In the genomic region with DNA sequence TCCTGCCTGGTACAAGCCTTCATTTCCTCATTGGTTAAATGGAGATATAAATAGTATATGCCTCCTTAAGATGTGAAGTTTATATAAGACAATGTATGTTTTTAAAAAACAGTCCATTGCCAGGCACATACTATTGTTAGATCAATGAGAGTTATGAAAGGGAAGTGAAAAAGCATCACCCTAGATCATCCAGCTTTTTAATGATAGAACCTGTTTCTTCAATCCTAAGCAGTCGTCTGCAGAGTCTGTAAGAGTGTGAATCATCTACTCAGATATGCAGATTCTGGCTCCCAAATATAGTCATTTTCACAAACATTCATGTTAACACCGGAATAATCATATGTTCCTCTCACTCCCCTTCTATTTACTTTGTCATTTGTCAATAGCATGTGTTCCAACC, we compare ENCODE assay signal across 21 cellular contexts.
DNase-seq lines count a peak whose midpoint lies in the region; ATAC-seq, FAIRE-seq and TF ChIP-seq lines count a peak whose summit lies in the region.
"Had no signal": no experiment of that assay in that cellular context is flagged by ENCODE, and none has a peak within 500 bp of the region (broad histone marks: within the 10 kb centered on the region; RNA-seq: fewer than 3 reads in every experiment).

No MANE protein-coding gene starts in this region.

- intact Hi-C loops in ascending aorta (cut with DNase I): no loop called here

- no peaks in the 10 kb centered on the region for H3K27me3 ChIP-seq in ascending aorta
- no peaks in the 10 kb centered on the region for H3K27me3 ChIP-seq in effector memory CD4-positive, alpha-beta T cell (replicated peaks; ENCODE audit: control insufficient read depth, insufficient read depth, low read length, poor library complexity, severe bottlenecking)
- H3K27me3 ChIP-seq: transverse colon had no signal

- no peaks in the 10 kb centered on the region for H3K9me3 ChIP-seq in ascending aorta
- no peaks in the 10 kb centered on the region for H3K9me3 ChIP-seq in effector memory CD4-positive, alpha-beta T cell (ENCODE audit: control insufficient read depth, low read length)
- H3K9me3 ChIP-seq: left lung, transverse colon had no signal

- H3K4me1 ChIP-seq in ascending aorta: no peaks in the 10 kb centered on the region
- no peaks in the 10 kb centered on the region for H3K4me1 ChIP-seq in effector memory CD4-positive, alpha-beta T cell (ENCODE audit: control insufficient read depth, insufficient read depth, low read length, poor library complexity, severe bottlenecking)
- H3K4me1 ChIP-seq: foreskin keratinocyte, left lung, transverse colon had no signal

- H3K4me3 ChIP-seq in ascending aorta: no peak overlapping the region
- no peak overlapping the region for H3K4me3 ChIP-seq in effector memory CD4-positive, alpha-beta T cell (ENCODE audit: insufficient read depth, low read depth, low read length, poor library complexity, severe bottlenecking)
- H3K4me3 ChIP-seq: left lung, transverse colon had no signal

- DNase-seq in GM12891 (ENCODE audit: insufficient read length, low spot score): no peak
- DNase-seq in ascending aorta (ENCODE audit: low spot score in 2 of 2): no peak
- DNase-seq in AML-193 (lab: John Stamatoyannopoulos, UW): no peak
- no peak for DNase-seq in effector memory CD4-positive, alpha-beta T cell
- DNase-seq: activated CD8-positive, alpha-beta memory T cell treated with anti-CD3 and anti-CD28 coated beads, Interleukin-2, amount 10 ng/mL, durations not matched to agents 7 days and 5 days; activated gamma-delta T cell treated with Interleukin-2 at 50 U/mL for 16 hours; CD4-positive, alpha-beta T cell; foreskin keratinocyte; HFFc6; IMR-90; left lung; NCI-H1092; NCI-H2171 treated with DMSO at 0.1 percent for 48 hours; transverse colon had no signal

- no peaks in the 10 kb centered on the region for H3K36me3 ChIP-seq in ascending aorta
- no peaks in the 10 kb centered on the region for H3K36me3 ChIP-seq in effector memory CD4-positive, alpha-beta T cell (ENCODE audit: control insufficient read depth, insufficient read depth, low read length)
- H3K36me3 ChIP-seq: left lung, transverse colon had no signal

- ATAC-seq in GM19328 (IDR thresholded peaks at IDR 0.05; ENCODE audit: unreplicated experiment) (peak; percentile 60), HG02623 (IDR thresholded peaks at IDR 0.05; ENCODE audit: unreplicated experiment) (peak; percentile 69), HG03520 (IDR thresholded peaks at IDR 0.05; ENCODE audit: unreplicated experiment) (peak; percentile 62), HG02610 (IDR thresholded peaks at IDR 0.05; ENCODE audit: unreplicated experiment) (no peak)
- ATAC-seq: activated CD8-positive, alpha-beta memory T cell treated with anti-CD3 and anti-CD28 coated beads, Interleukin-2, amount 10 ng/mL, durations not matched to agents 7 days and 5 days; foreskin keratinocyte; left lung had no signal

- no peak overlapping the region for H3K27ac ChIP-seq in ascending aorta
- no peak overlapping the region for H3K27ac ChIP-seq in effector memory CD4-positive, alpha-beta T cell (ENCODE audit: insufficient read depth, low read length, poor library complexity, severe bottlenecking)
- H3K27ac ChIP-seq: foreskin keratinocyte, left lung, transverse colon had no signal

- FAIRE-seq in GM12891 (lab: Jason Lieb, UNC): peak; percentile 31
- FAIRE-seq: astrocyte, colon, endothelial cell of umbilical vein had no signal

- TF ChIP-seq CTCF in ascending aorta (IDR thresholded peaks at IDR 0.05): no peak

- TF ChIP-seq POLR2A in GM12891 (IDR thresholded peaks at IDR 0.05; ENCODE audit: low read depth, low read length): no peak

TF ChIP-seq in GM12891, 5 proteins besides CTCF, POLR2A, EP300 and RAD21:
- TF ChIP-seq POU2F2 (IDR thresholded peaks at IDR 0.05; ENCODE audit: low read depth, low read length): no peak
- no peak for TF ChIP-seq TAF1 (IDR thresholded peaks at IDR 0.05; ENCODE audit: low read depth, low read length)
- peak; percentile 82 for TF ChIP-seq SPI1 (IDR thresholded peaks at IDR 0.05; ENCODE audit: low read depth, low read length)
- no peak for TF ChIP-seq PAX5 (IDR thresholded peaks at IDR 0.05; ENCODE audit: insufficient read depth, low read length, severe bottlenecking)
